9 cellular contexts compared by ENCODE assay signal in the genomic region with DNA sequence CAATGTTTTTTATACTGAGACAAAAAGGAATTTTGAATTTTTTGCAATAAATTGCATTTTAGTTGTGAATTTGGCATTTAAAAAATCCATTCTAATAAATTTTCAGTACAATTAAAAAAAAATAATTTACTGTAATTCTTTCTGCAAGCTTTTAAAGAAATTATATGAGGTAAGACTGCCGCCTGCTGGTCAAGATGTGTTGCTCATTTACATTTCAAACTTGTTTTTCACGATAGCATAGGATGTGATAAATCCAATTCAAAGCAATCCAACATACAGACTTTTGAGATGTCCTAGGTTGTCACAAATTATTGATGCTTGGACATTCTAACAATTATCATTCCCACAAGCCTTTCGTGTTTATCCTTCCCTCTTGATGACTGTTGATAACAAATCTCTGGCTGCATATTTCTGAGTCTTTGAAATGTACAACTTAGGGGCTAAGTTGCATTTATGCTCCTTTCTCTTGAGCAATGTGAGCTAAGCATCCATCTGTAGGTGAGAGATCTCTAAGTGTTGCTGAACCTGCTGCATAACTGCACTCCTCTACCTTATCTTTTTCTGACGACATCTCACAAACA. TPM values are rescaled to one million over a fixed set of nuclear protein-coding genes. Genes with fewer than 3 reads are reported as not detected.
DNase-seq lines count a peak whose midpoint lies in the region; ATAC-seq, FAIRE-seq and TF ChIP-seq lines count a peak whose summit lies in the region.
"Had no signal": no experiment of that assay in that cellular context is flagged by ENCODE, and none has a peak within 500 bp of the region (broad histone marks: within the 10 kb centered on the region; RNA-seq: fewer than 3 reads in every experiment).

No MANE protein-coding gene starts in this region.

- H3K4me3 Mint-ChIP-seq in CD4-positive, alpha-beta memory T cell, result no peak overlapping the region
- no peak overlapping the region for H3K4me3 Mint-ChIP-seq in GM23338
- H3K4me3 Mint-ChIP-seq in osteocyte (ENCODE audit: unreplicated experiment), result no peak overlapping the region

- H3K9me2 ChIP-seq in GM23338 (ENCODE audit: insufficient read depth), result no peaks in the 10 kb centered on the region; the same call in 1 of the 2 replicates

- H3K9me3 Mint-ChIP-seq in CD4-positive, alpha-beta memory T cell, result no peaks in the 10 kb centered on the region
- H3K9me3 Mint-ChIP-seq in GM23338 (peaks cover 18% of the 10 kb centered on the region; the same call in 2 of the 3 replicates), osteocyte (ENCODE audit: unreplicated experiment) (no peaks in the 10 kb centered on the region)

- no peak for FAIRE-seq in GM12891 (lab: Jason Lieb, UNC)

- DNase-seq in CD4-positive, alpha-beta memory T cell, result peak; percentile 54 to 61 (median 56)
- DNase-seq in GM23338 (ENCODE audit: low spot score) (peak; percentile 79), NCI-H748 (lab: John Stamatoyannopoulos, UW; ENCODE audit: unreplicated experiment) (peak; percentile 59), fibroblast of peridontal ligament (ENCODE audit: extremely low read depth) (peak; percentile 86), osteocyte (ENCODE audit: extremely low spot score, unreplicated experiment) (no peak), GM12891 (ENCODE audit: insufficient read length, low spot score) (no peak)
- peak; percentile 21 for DNase-seq in activated CD8-positive, alpha-beta memory T cell treated with anti-CD3 and anti-CD28 coated beads, Interleukin-2, amount 50 U/mL, for 1 hour (ENCODE audit: extremely low read depth)

- no peaks in the 10 kb centered on the region for H3K4me1 ChIP-seq in CD4-positive, alpha-beta memory T cell (ENCODE audit: insufficient read depth, low read length)
- no peaks in the 10 kb centered on the region for H3K4me1 ChIP-seq in GM23338 (ENCODE audit: insufficient read depth)
- H3K4me1 ChIP-seq: SJSA1 had no signal

- no peaks in the 10 kb centered on the region for H4K20me1 ChIP-seq in GM23338 (replicated peaks; ENCODE audit: insufficient read depth)

- intact Hi-C loops in CD4-positive, alpha-beta memory T cell (cut with micrococcal nuclease), result loop anchor here (1.0 to 5.0 kb wide), 2 partner anchors 435 to 1866 kb away; no protein-coding TSS in a partner anchor

- H3K4me2 ChIP-seq in GM23338, result no peak overlapping the region

- H3K27me3 Mint-ChIP-seq in CD4-positive, alpha-beta memory T cell, result peaks cover 2% of the 10 kb centered on the region in 2 donors
- H3K27me3 Mint-ChIP-seq in GM23338 (ENCODE audit: insufficient read depth, low read depth, poor library complexity), result no peaks in the 10 kb centered on the region
- peaks cover 15% of the 10 kb centered on the region for H3K27me3 Mint-ChIP-seq in osteocyte (ENCODE audit: unreplicated experiment)

- H3F3A ChIP-seq in GM23338 (replicated peaks; ENCODE audit: low read depth), result no peaks in the 10 kb centered on the region

- no peak overlapping the region for H3K4me3 ChIP-seq in CD4-positive, alpha-beta memory T cell (ENCODE audit: low read length in 2 of 2)
- no peak overlapping the region for H3K4me3 ChIP-seq in GM23338
- H3K4me3 ChIP-seq: SJSA1 had no signal

- no peaks in the 10 kb centered on the region for H3K36me3 Mint-ChIP-seq in CD4-positive, alpha-beta memory T cell
- H3K36me3 Mint-ChIP-seq in GM23338 (ENCODE audit: low read depth) (no peaks in the 10 kb centered on the region), osteocyte (ENCODE audit: unreplicated experiment) (no peaks in the 10 kb centered on the region)

- H3K9me3 ChIP-seq in CD4-positive, alpha-beta memory T cell (ENCODE audit: control insufficient read depth in 1 of 2, low read length in 2 of 2), result no peaks in the 10 kb centered on the region
- H3K9me3 ChIP-seq: SJSA1 had no signal

- CTCF ChIA-PET in CD4-positive, alpha-beta memory T cell (lab: Charles Lee; ENCODE audit: partially characterized antibody), result interaction anchor here (0.7 to 2.2 kb wide), 11 partner anchors 8 to 1125 kb away, joined by 3 to 51 read pairs (median 3); a partner anchor contains a TSS

- no peak for TF ChIP-seq POLR2A in GM12891 (IDR thresholded peaks at IDR 0.05; ENCODE audit: low read depth, low read length)

- H2AFZ ChIP-seq in GM23338, result no peak overlapping the region

- no peaks in the 10 kb centered on the region for H3K79me2 ChIP-seq in GM23338 (replicated peaks; ENCODE audit: insufficient read depth)

- H3K27ac ChIP-seq in CD4-positive, alpha-beta memory T cell (ENCODE audit: low read depth, low read length), result no peak overlapping the region
- no peak overlapping the region for H3K27ac ChIP-seq in GM23338 (ENCODE audit: low read depth)
- H3K27ac ChIP-seq: SJSA1 had no signal

- no peaks in the 10 kb centered on the region for H3K4me1 Mint-ChIP-seq in CD4-positive, alpha-beta memory T cell
- H3K4me1 Mint-ChIP-seq in GM23338 (no peaks in the 10 kb centered on the region; the same call in 2 of the 3 replicates), osteocyte (ENCODE audit: unreplicated experiment) (peaks cover 3% of the 10 kb centered on the region)

- POLR2A ChIA-PET in CD4-positive, alpha-beta memory T cell (lab: Charles Lee; ENCODE audit: partially characterized antibody), result no interaction called here

- H3K27me3 ChIP-seq in CD4-positive, alpha-beta memory T cell (ENCODE audit: insufficient read depth, low read length), result no peaks in the 10 kb centered on the region
- no peaks in the 10 kb centered on the region for H3K27me3 ChIP-seq in GM23338 (ENCODE audit: insufficient read depth)
- H3K27me3 ChIP-seq: SJSA1 had no signal

- ATAC-seq in GM23338 (no peak), HG02870 (IDR thresholded peaks at IDR 0.05; ENCODE audit: unreplicated experiment) (no peak)

- H3K36me3 ChIP-seq in CD4-positive, alpha-beta memory T cell (ENCODE audit: insufficient read depth, low read length), result no peaks in the 10 kb centered on the region
- H3K36me3 ChIP-seq in GM23338 (ENCODE audit: insufficient read depth), result no peaks in the 10 kb centered on the region
- H3K36me3 ChIP-seq: SJSA1 had no signal

- H3K27ac Mint-ChIP-seq in CD4-positive, alpha-beta memory T cell, result no peak overlapping the region
- H3K27ac Mint-ChIP-seq in GM23338, result no peak overlapping the region
- no peak overlapping the region for H3K27ac Mint-ChIP-seq in osteocyte (ENCODE audit: unreplicated experiment)

- TF ChIP-seq CTCF in GM23338 (conservative IDR thresholded peaks at IDR 0.05; ENCODE audit: low read depth in 2 of 2) (peak; percentile 69 to 90), osteocyte (IDR thresholded peaks at IDR 0.05) (peak; percentile 77)

TF ChIP-seq in GM23338, 12 proteins besides CTCF, POLR2A, EP300 and RAD21 (continues in another document):
- TF ChIP-seq, protein P1, sequence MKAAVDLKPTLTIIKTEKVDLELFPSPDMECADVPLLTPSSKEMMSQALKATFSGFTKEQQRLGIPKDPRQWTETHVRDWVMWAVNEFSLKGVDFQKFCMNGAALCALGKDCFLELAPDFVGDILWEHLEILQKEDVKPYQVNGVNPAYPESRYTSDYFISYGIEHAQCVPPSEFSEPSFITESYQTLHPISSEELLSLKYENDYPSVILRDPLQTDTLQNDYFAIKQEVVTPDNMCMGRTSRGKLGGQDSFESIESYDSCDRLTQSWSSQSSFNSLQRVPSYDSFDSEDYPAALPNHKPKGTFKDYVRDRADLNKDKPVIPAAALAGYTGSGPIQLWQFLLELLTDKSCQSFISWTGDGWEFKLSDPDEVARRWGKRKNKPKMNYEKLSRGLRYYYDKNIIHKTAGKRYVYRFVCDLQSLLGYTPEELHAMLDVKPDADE (IDR thresholded peaks at IDR 0.05), result no peak
- TF ChIP-seq JUNB (IDR thresholded peaks at IDR 0.05; ENCODE audit: unreplicated experiment) (no peak), EZH2 (IDR thresholded peaks at IDR 0.05; ENCODE audit: low read depth, unreplicated experiment) (no peak), STAT1 (IDR thresholded peaks at IDR 0.05; ENCODE audit: unreplicated experiment) (no peak), EZH2phosphoT487 (IDR thresholded peaks at IDR 0.05; ENCODE audit: unreplicated experiment) (no peak), ZNF114 (CRISPR knock-in tag; IDR thresholded peaks at IDR 0.05) (no peak)

TF ChIP-seq in GM12891, 5 proteins besides CTCF, POLR2A, EP300 and RAD21:
- TF ChIP-seq POU2F2 (IDR thresholded peaks at IDR 0.05; ENCODE audit: low read depth, low read length) (no peak), POLR2AphosphoS5 (IDR thresholded peaks at IDR 0.05; ENCODE audit: low read depth, low read length) (no peak), PAX5 (IDR thresholded peaks at IDR 0.05; ENCODE audit: insufficient read depth, low read length, severe bottlenecking) (no peak), TAF1 (IDR thresholded peaks at IDR 0.05; ENCODE audit: low read depth, low read length) (no peak), SPI1 (IDR thresholded peaks at IDR 0.05; ENCODE audit: low read depth, low read length) (no peak)

RNA-seq across cellular contexts. Expression of a gene that starts 21.7 kb away (rescaled TPM):
- 1 to 10 TPM; 2.1 to 2.4 TPM for total RNA-seq in CD4-positive, alpha-beta memory T cell
- polyA plus RNA-seq in CD4-positive, alpha-beta memory T cell, result under 1 TPM in 1 of 2 donors, not detected in 1; 0.76 TPM
- total RNA-seq in GM23338 (2014; rRNA removed; shearing (Covaris generic)), result 5.5 and 7.9 TPM in 2 replicates
- polyA plus RNA-seq in GM23338 (2016; fragmentation: Nextera tagmentation; extraction: Ambion mirVana), result 2.5 and 3.4 TPM in 2 replicates
- 2.1 and 2.5 TPM in 2 replicates for total RNA-seq in osteocyte
- 0.01 TPM for polyA plus RNA-seq in GM12891 (2012; ENCODE audit: low read depth, missing spikeins)

RNA-seq across cellular contexts. Expression of a gene that starts 41.9 kb away (rescaled TPM):
- total RNA-seq in CD4-positive, alpha-beta memory T cell, result not detected
- not detected for polyA plus RNA-seq in CD4-positive, alpha-beta memory T cell
- total RNA-seq in GM23338 (2014; rRNA removed; shearing (Covaris generic)), result 4.5 and 7.0 TPM in 2 replicates
- polyA plus RNA-seq in GM23338 (2016; fragmentation: Nextera tagmentation; extraction: Ambion mirVana), result 6.2 and 6.9 TPM in 2 replicates
- 10.4 and 10.7 TPM in 2 replicates for total RNA-seq in osteocyte
- polyA plus RNA-seq in GM12891 (2012; ENCODE audit: low read depth, missing spikeins), result not detected

Comparison
In these comparisons a context has a peak if more than half of its experiments do, and no peak if none do; other contexts are left out.
1. DNase-seq: peak in CD4-positive, alpha-beta memory T cell (5 of 5), GM23338 (single experiment), NCI-H748 (single experiment), activated CD8-positive, alpha-beta memory T cell treated with anti-CD3 and anti-CD28 coated beads, Interleukin-2, amount 50 U/mL, for 1 hour (single experiment) and fibroblast of peridontal ligament (single experiment); none in osteocyte (single experiment) and GM12891 (single experiment).